ENCODE assay signal across 1 cellular context in the genomic region with DNA sequence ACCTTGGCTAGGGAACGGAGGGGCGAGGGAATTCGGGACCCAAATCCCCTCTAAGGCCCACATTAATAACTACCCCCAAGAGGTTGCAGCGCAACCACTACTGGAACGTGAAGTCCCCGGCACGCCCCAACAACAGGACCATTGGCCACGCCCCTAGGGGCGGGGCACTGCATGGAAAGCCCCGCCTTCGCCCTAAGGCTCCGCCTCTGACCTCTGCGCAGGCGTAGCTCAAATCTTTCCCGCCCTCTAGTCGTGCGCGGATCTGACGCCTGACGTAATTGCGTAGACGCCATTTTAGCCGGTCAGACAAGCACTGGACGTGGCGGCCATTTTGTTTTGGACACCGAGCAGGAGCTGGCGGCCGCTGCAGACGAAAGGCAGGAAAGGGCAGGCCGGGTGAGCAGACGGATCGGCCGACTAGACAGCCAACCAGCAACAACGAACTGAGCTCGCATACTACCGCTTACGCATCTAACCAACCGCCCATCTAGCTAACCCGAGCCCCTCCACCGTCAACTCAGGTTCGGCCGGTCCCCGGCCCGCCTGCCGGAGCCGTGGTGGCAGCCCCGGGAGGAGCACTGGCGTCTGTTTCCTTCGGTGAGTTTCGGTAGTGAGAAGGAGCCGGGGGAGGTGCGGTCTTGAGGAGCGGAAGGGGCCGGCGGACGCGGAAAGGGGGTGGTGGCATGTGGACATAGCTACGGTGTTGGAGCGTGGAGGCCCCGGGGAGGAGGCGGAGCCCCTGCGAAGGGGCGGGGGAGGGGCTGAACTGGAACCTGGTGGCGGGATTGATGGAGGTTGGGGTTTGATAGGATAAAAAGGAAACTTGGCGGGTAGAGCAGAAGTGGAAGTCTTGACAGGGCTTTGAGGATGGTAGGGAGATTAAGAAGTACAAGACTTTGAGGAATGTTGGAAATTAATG.
TF ChIP-seq lines count a peak whose summit lies in the region.

CHTOP (plus strand) TSS at position 320 of the 919 bp plus-strand sequence. CDS start 2,523 bp downstream, outside the sequence.

TF ChIP-seq in GM23338, 12 proteins besides CTCF, POLR2A, EP300 and RAD21 (continued from another document):
- TF ChIP-seq ZNF462 (CRISPR knock-in tag; IDR thresholded peaks at IDR 0.05) (no peak), REST (IDR thresholded peaks at IDR 0.05; ENCODE audit: unreplicated experiment) (no peak), JUNB (IDR thresholded peaks at IDR 0.05; ENCODE audit: unreplicated experiment) (no peak), CREB1 (CRISPR knock-in tag; IDR thresholded peaks at IDR 0.05; ENCODE audit: low read depth) (peak; percentile 91), NANOG (IDR thresholded peaks at IDR 0.05; ENCODE audit: borderline replicate concordance) (no peak), ZNF331 (CRISPR knock-in tag; IDR thresholded peaks at IDR 0.05; ENCODE audit: low read depth) (no peak)
- TF ChIP-seq, protein P1, sequence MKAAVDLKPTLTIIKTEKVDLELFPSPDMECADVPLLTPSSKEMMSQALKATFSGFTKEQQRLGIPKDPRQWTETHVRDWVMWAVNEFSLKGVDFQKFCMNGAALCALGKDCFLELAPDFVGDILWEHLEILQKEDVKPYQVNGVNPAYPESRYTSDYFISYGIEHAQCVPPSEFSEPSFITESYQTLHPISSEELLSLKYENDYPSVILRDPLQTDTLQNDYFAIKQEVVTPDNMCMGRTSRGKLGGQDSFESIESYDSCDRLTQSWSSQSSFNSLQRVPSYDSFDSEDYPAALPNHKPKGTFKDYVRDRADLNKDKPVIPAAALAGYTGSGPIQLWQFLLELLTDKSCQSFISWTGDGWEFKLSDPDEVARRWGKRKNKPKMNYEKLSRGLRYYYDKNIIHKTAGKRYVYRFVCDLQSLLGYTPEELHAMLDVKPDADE (IDR thresholded peaks at IDR 0.05) = 0 out of 2 replicates have a peak, but pooled peaks have one; percentile 16
